ENCODE assay signal across 8 cellular contexts in the genomic region with DNA sequence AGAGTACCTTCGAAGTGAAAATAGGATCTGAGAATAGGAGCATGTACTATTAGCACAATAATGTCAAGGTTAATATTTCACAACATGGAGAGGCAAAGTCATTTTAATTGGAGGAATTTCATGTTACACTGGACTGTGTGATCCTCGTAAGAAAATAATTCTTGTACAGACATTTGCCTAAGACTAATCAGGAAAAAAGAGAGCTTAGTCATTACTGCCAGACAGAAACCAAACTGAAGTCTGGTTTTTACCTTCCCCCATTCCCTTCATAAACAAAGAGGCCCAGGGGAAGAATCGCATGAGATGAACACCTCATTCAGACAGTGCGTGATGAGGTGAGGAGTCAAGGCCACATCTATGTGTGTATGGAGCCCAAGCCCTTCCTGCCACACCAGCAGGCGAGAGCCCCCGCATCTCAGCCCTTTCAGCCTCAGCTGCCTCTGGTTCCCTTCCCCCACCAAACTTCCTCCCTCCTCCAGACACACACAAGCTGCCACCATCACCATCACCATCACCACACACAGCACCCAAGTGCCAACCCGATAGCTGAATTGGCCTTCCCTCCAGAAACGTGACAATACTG.
A peak's percentile ranks its signal among the peaks of the same experiment; 100 is the strongest.
DNase-seq lines count a peak whose midpoint lies in the region; ATAC-seq and TF ChIP-seq lines count a peak whose summit lies in the region.

No MANE protein-coding gene starts in this region.

- no peak for TF ChIP-seq EP300 in upper lobe of left lung (IDR thresholded peaks at IDR 0.05)

- H3K4me3 ChIP-seq in lower lobe of right lung = no peak overlapping the region
- peak overlapping the region in 1 of 4 donors; percentile 5 for H3K4me3 ChIP-seq in upper lobe of left lung

- TF ChIP-seq CTCF in GM13977 (IDR thresholded peaks at IDR 0.05; ENCODE audit: extremely low read depth, insufficient read depth, missing control alignments) (no peak), brain (conservative IDR thresholded peaks at IDR 0.05) (no peak), lower lobe of right lung (IDR thresholded peaks at IDR 0.05) (no peak), upper lobe of left lung (IDR thresholded peaks at IDR 0.05) (no peak)

- H3K36me3 Mint-ChIP-seq in brain = no peaks in the 10 kb centered on the region

- DNase-seq in GM13977 (ENCODE audit: low spot score) (peak; percentile 16), lower lobe of right lung (no peak), upper lobe of left lung (no peak), NCI-H2029 (lab: John Stamatoyannopoulos, UW) (no peak), NCI-H774 (lab: John Stamatoyannopoulos, UW) (no peak), SHP77 treated with DMSO at 0.1 percent for 48 hours (lab: John Stamatoyannopoulos, UW) (no peak)

- H3K4me3 Mint-ChIP-seq in brain = peak overlapping the region in 2 of 5 experiments; percentile 12 to 14

- peak overlapping the region; percentile 73 for H3K27ac ChIP-seq in lower lobe of right lung
- H3K27ac ChIP-seq in upper lobe of left lung = peak overlapping the region; percentile 72 to 90 (median 82)

- in situ Hi-C loops in GM13977 (cut with MboI; ENCODE audit: low pct_unique_long_range_greater_than_20kb, low sequenced_read_pairs, unreplicated experiment) = no loop called here

- H3K4me1 Mint-ChIP-seq in brain = peaks cover 44% of the 10 kb centered on the region

- H3K27me3 ChIP-seq in lower lobe of right lung (ENCODE audit: low read depth) = no peaks in the 10 kb centered on the region
- H3K27me3 ChIP-seq in upper lobe of left lung = no peaks in the 10 kb centered on the region

- H3K36me3 ChIP-seq in lower lobe of right lung (no peaks in the 10 kb centered on the region), upper lobe of left lung (no peaks in the 10 kb centered on the region)

- peaks cover 5 to 19% (median 7%) of the 10 kb centered on the region in 5 experiments for H3K9me3 Mint-ChIP-seq in brain

- H3K27me3 Mint-ChIP-seq in brain = peaks cover 5% of the 10 kb centered on the region

- H3K4me1 ChIP-seq in lower lobe of right lung (peaks cover 37% of the 10 kb centered on the region), upper lobe of left lung (peaks cover 21 to 36% (median 27%) of the 10 kb centered on the region in 4 donors)

- ATAC-seq in HG03442 (IDR thresholded peaks at IDR 0.05; ENCODE audit: unreplicated experiment) (peak; percentile 75), lower lobe of right lung (peak; percentile 1 to 11), upper lobe of left lung (ENCODE audit: low FRiP score in 2 of 2) (peak; percentile 42 to 68)

- H3K27ac Mint-ChIP-seq in brain = peak overlapping the region; percentile 53 to 95 (median 87)

- H3K9me3 ChIP-seq in lower lobe of right lung (peaks cover 5% of the 10 kb centered on the region), upper lobe of left lung (no peaks in the 10 kb centered on the region)

- 44 to 49% methylated on average over 8 of the region's 8 CpGs for WGBS in upper lobe of left lung, 2 donors

- no peak for TF ChIP-seq POLR2A in upper lobe of left lung (IDR thresholded peaks at IDR 0.05)

- intact Hi-C loops in lower lobe of right lung (cut with DNase I) = no loop called here

Comparison
In these comparisons a context has a peak if more than half of its experiments do, and no peak if none do; other contexts are left out.
1. ATAC-seq: peak in every context shown above with its lines; median percentile 75 in HG03442; 55 in upper lobe of left lung; 6 in lower lobe of right lung.